8 cellular contexts compared by ENCODE assay signal in the genomic region with DNA sequence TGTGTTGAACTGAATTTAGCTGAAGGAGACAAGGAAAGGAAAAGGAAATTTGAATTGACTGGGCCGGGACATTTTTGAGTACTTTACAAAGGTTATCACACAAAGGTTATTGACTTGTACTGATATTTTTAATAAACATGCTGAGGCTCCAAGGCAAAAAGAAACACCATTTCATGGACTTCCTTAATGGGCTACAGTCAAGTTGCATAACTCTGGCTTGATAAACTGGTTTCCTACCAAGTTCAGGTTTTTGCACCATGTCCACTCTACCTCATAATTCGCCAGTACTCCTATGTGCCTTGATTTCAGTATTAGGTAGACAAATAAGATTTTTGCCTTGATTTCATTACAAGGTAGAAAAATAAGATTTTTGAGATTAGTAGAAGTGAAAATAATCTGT.
"Had no signal": no experiment of that assay in that cellular context is flagged by ENCODE, and none has a peak within 500 bp of the region (broad histone marks: within the 10 kb centered on the region; RNA-seq: fewer than 3 reads in every experiment).

No MANE protein-coding gene starts in this region.

- ATAC-seq: GM12878 had no signal

- DNase-seq: GDM1, GF-D8 had no signal

- H3K4me3 ChIP-seq: GM12878 had no signal

- FAIRE-seq: G401.6, GM12878, GM12891, GM12892, GM18507, GM19239 had no signal
